8 cellular contexts compared by ENCODE assay signal in the genomic region with DNA sequence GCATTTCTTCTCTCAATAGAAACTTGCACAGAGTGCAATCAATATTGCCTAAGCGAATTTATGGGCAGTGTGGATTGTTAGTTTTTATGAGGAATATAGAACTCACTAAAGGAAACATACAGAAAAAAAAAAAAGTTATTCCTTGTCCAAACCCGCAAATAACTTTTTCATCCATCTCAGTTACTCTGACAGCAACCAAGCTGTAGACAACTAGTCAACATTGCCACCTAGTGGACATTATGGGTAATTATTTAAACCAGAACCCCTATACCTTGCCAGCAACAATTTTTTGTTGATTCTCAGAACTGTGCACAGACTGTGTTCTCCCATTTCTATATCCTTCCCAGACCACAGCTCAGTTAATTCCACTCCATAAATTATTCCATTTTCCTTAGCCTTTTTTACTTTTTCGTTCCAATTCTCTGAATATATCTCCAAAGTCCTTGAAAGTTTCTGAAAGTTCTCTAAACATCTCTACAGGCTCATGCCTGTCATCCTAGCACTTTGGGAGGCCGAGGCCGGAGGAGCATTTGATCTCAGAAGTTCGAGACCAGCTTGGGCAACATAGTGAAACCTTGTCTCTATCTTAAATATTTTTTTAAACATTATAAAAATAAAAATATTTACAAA. TPM values are rescaled to one million over a fixed set of nuclear protein-coding genes. Genes with fewer than 3 reads are reported as not detected.
DNase-seq lines count a peak whose midpoint lies in the region; ATAC-seq, FAIRE-seq and TF ChIP-seq lines count a peak whose summit lies in the region.

No MANE protein-coding gene starts in this region.

- POLR2A ChIA-PET in PC-3 (lab: Charles Lee; ENCODE audit: unreplicated experiment) (interaction anchor here (0.6 to 0.7 kb wide), 3 partner anchors 216 to 1068 kb away, joined by 3 to 4 read pairs (median 4); no protein-coding TSS in a partner anchor), H1 (lab: Charles Lee; ENCODE audit: partially characterized antibody) (no interaction called here)

- peaks cover 8% of the 10 kb centered on the region; the same call in 1 of the 2 replicates for H3K23me2 ChIP-seq in H1 (ENCODE audit: low read depth, low read length)

- ATAC-seq in heart left ventricle (no peak), right cardiac atrium (no peak), HG03571 (IDR thresholded peaks at IDR 0.05; ENCODE audit: unreplicated experiment) (peak; percentile 47), PC-3 (0 out of 2 replicates have a peak, but pooled peaks have one; percentile 3)

- no peak overlapping the region for H2BK12ac ChIP-seq in H1 (ENCODE audit: low read depth, low read length)

- H3K27ac ChIP-seq in heart left ventricle: peak overlapping the region in 5 of 12 donors; percentile 7 to 50 (median 39)
- no peak overlapping the region for H3K27ac ChIP-seq in right cardiac atrium (ENCODE audit: low read length)
- H3K27ac ChIP-seq in PC-3 (ENCODE audit: low read length): no peak overlapping the region
- H3K27ac ChIP-seq in H1 (ENCODE audit: low read depth, low read length): no peak overlapping the region

- H2BK20ac ChIP-seq in H1 (ENCODE audit: low read length): no peak overlapping the region

- H3K9ac ChIP-seq in PC-3 (ENCODE audit: low read length) (no peak overlapping the region), H1 (replicated peaks in 1 of 4; ENCODE audit: extremely low read depth in 1 of 4, low read depth in 3 of 4, low read length in 3 of 4) (no peak overlapping the region)

- H3K4me1 ChIP-seq in heart left ventricle (peaks cover 0 to 29% (median 17%) of the 10 kb centered on the region in 12 donors), right cardiac atrium (ENCODE audit: control insufficient read depth, insufficient read depth, low read length) (peaks cover 2% of the 10 kb centered on the region), PC-3 (ENCODE audit: insufficient read depth, low read length) (peaks cover 28% of the 10 kb centered on the region), H1 (replicated peaks in 1 of 4; ENCODE audit: control insufficient read depth in 3 of 4, insufficient read depth in 4 of 4, low read length in 3 of 4) (peaks cover 7 to 8% (median 7%) of the 10 kb centered on the region in 4 experiments; a peak in 5 of 7 replicates)

- no peak overlapping the region for H3K56ac ChIP-seq in H1 (replicated peaks; ENCODE audit: insufficient read length, low read depth, low read length)

- peaks cover 25% of the 10 kb centered on the region for H3K4me1 Mint-ChIP-seq in nephron progenitor cell

- H2BK120ac ChIP-seq in H1 (replicated peaks; ENCODE audit: low read depth, low read length): no peak overlapping the region

- H4K8ac ChIP-seq in H1 (ENCODE audit: extremely low read depth, insufficient read depth, low read length): no peak overlapping the region

- H3K18ac ChIP-seq in H1 (ENCODE audit: extremely low read depth, low read length): no peak overlapping the region

- H3K27me3 ChIP-seq in heart left ventricle: peaks cover 0 to 24% (median 0%) of the 10 kb centered on the region in 9 donors
- no peaks in the 10 kb centered on the region for H3K27me3 ChIP-seq in right cardiac atrium (ENCODE audit: control insufficient read depth, insufficient read depth)
- no peaks in the 10 kb centered on the region for H3K27me3 ChIP-seq in PC-3 (ENCODE audit: low read length)
- H3K27me3 ChIP-seq in H1 (replicated peaks in 1 of 4; ENCODE audit: control insufficient read depth in 3 of 4, extremely low read depth in 1 of 4, insufficient read depth in 3 of 4, low read length in 3 of 4): peaks cover 8 to 36% (median 24%) of the 10 kb centered on the region in 4 experiments

- H3K36me3 ChIP-seq in heart left ventricle: no peaks in the 10 kb centered on the region
- no peaks in the 10 kb centered on the region for H3K36me3 ChIP-seq in PC-3 (ENCODE audit: low read depth, low read length)
- H3K36me3 ChIP-seq in H1 (ENCODE audit: control insufficient read depth in 2 of 4, insufficient read depth in 4 of 4, low read length in 3 of 4): no peaks in the 10 kb centered on the region

- H3K14ac ChIP-seq in H1 (ENCODE audit: insufficient read length): no peak overlapping the region

- TF ChIP-seq RAD21 in H1 (IDR thresholded peaks at IDR 0.05 in 1 of 2, conservative IDR thresholded peaks at IDR 0.05 in 1 of 2; ENCODE audit: low read depth in 2 of 2, low read length in 2 of 2): peak; percentile 77 to 80

- no peak overlapping the region for H3K27ac Mint-ChIP-seq in nephron progenitor cell

- H3K9me3 ChIP-seq in heart left ventricle: peaks cover 0 to 14% (median 8%) of the 10 kb centered on the region in 12 donors
- no peaks in the 10 kb centered on the region for H3K9me3 ChIP-seq in right cardiac atrium (ENCODE audit: control insufficient read depth, low read length)
- H3K9me3 ChIP-seq in PC-3 (ENCODE audit: low read length): no peaks in the 10 kb centered on the region
- H3K9me3 ChIP-seq in H1 (ENCODE audit: insufficient read depth in 2 of 2, low read depth in 1 of 2, low read length in 1 of 2): no peaks in the 10 kb centered on the region

- TF ChIP-seq CTCF in heart left ventricle (IDR thresholded peaks at IDR 0.05) (peak; percentile 56 to 92 (median 75)), PC-3 (conservative IDR thresholded peaks at IDR 0.05; ENCODE audit: low read depth, low read length) (peak; percentile 99), H1 (IDR thresholded peaks at IDR 0.05; ENCODE audit: control extremely low read depth in 1 of 3, insufficient read depth in 1 of 3, low read depth in 1 of 3, low read length in 3 of 3) (peak in 2 of 3 experiments; percentile 60 to 69; a peak in 3 of 4 replicates), nephron progenitor cell (IDR thresholded peaks at IDR 0.05) (peak; percentile 81)

- H4K5ac ChIP-seq in H1 (ENCODE audit: insufficient read length, low read depth, low read length): no peak overlapping the region

- no peaks in the 10 kb centered on the region for H3K36me3 Mint-ChIP-seq in nephron progenitor cell (ENCODE audit: low read depth)

- H3K23ac ChIP-seq in H1 (ENCODE audit: insufficient read length): no peak overlapping the region

- H2AFZ ChIP-seq in PC-3 (ENCODE audit: low read length) (no peak overlapping the region), H1 (ENCODE audit: low read length) (no peak overlapping the region)

- no peak overlapping the region for H2AK5ac ChIP-seq in H1 (ENCODE audit: low read depth, low read length)

- H3F3A ChIP-seq in PC-3 (ENCODE audit: low read length, unreplicated experiment): no peaks in the 10 kb centered on the region

- H4K91ac ChIP-seq in H1 (replicated peaks; ENCODE audit: insufficient read length, low read length): no peak overlapping the region

- no peak overlapping the region for H3K4ac ChIP-seq in H1 (replicated peaks; ENCODE audit: insufficient read length, low read depth, low read length)

- H2BK15ac ChIP-seq in H1 (ENCODE audit: low read length): no peak overlapping the region

- peak; percentile 82 for FAIRE-seq in H1 (lab: Jason Lieb, UNC)

- peaks cover 16% of the 10 kb centered on the region for H3K9me3 Mint-ChIP-seq in nephron progenitor cell

- H4K20me1 ChIP-seq in PC-3 (ENCODE audit: low read length) (no peaks in the 10 kb centered on the region), H1 (replicated peaks in 1 of 2; ENCODE audit: control insufficient read depth in 1 of 2, insufficient read depth in 2 of 2, low read length in 2 of 2) (peaks cover 2 to 3% of the 10 kb centered on the region in 2 experiments)

- H3K4me3 ChIP-seq in heart left ventricle (no peak overlapping the region), right cardiac atrium (ENCODE audit: low read length) (no peak overlapping the region), PC-3 (ENCODE audit: low read length) (no peak overlapping the region), H1 (ENCODE audit: extremely low read depth in 1 of 4, insufficient read depth in 2 of 4, low read depth in 3 of 4, low read length in 4 of 4) (no peak overlapping the region)

- intact Hi-C loops in heart left ventricle (cut with DNase I) (loop anchor here in 7 of 10 donors (5.0 to 10.0 kb wide), 7 partner anchors 78 to 534 kb away; a partner anchor contains a TSS), right cardiac atrium (cut with DNase I) (loop anchor here in 3 of 4 donors (5.0 to 10.0 kb wide), 3 partner anchors 96 to 296 kb away; no protein-coding TSS in a partner anchor), PC-3 (cut with micrococcal nuclease) (loop anchor here (2.0 to 10.0 kb wide), 7 partner anchors 40 to 536 kb away; a partner anchor contains a TSS)

- H3K27me3 Mint-ChIP-seq in nephron progenitor cell (ENCODE audit: low read depth, poor library complexity): peaks cover 68% of the 10 kb centered on the region

- CTCF ChIA-PET in PC-3 (lab: Charles Lee): interaction anchor here (0.6 to 2.4 kb wide), 4 partner anchors 139 to 154 kb away, joined by 3 to 19 read pairs (median 8); no protein-coding TSS in a partner anchor
- CTCF ChIA-PET in H1 (lab: Charles Lee; ENCODE audit: partially characterized antibody): interaction anchor here (0.6 to 3.2 kb wide), 45 partner anchors 11 to 536 kb away, joined by 3 to 28 read pairs (median 4); a partner anchor contains a TSS

- no peak for TF ChIP-seq POLR2A in heart left ventricle (IDR thresholded peaks at IDR 0.05)
- no peak for TF ChIP-seq POLR2A in H1 (IDR thresholded peaks at IDR 0.05; ENCODE audit: control extremely low read depth in 1 of 2, low read depth in 2 of 2, low read length in 2 of 2)

- H3K79me1 ChIP-seq in H1 (ENCODE audit: low read depth, low read length): no peaks in the 10 kb centered on the region

- BruUV-seq in PC-3 (replicated peaks; lab: Mats Ljungman, UMichigan): no TSS peak

- H3K4me2 ChIP-seq in PC-3 (ENCODE audit: low read length) (no peak overlapping the region), H1 (ENCODE audit: insufficient read depth in 1 of 2, low read depth in 2 of 2, low read length in 2 of 2) (no peak overlapping the region)

- peaks cover 6% of the 10 kb centered on the region; the same call in 1 of the 2 replicates for H3K79me2 ChIP-seq in PC-3 (ENCODE audit: low read length)
- no peaks in the 10 kb centered on the region for H3K79me2 ChIP-seq in H1 (ENCODE audit: control insufficient read depth in 1 of 2, insufficient read depth in 2 of 2, low read length in 2 of 2)

- 69 to 73% (median 71%) methylated on average over 6 of the region's 6 CpGs for WGBS in heart left ventricle, 4 donors
- 61% methylated on average over 6 of the region's 6 CpGs for WGBS in right cardiac atrium
- WGBS in H1 (ENCODE audit: extremely low coverage in 1 of 2, insufficient coverage in 1 of 2, insufficient read length in 1 of 2, insufficient replicate concordance in 2 of 2, low coverage in 1 of 2, low lambda C conversion rate in 2 of 2, missing lambda C conversion rate in 1 of 2), 2 experiments: 55 to 100% methylated on average over 1 to 6 of the region's 6 CpGs

- no peak overlapping the region for H2BK5ac ChIP-seq in H1 (ENCODE audit: low read depth, low read length)

- no peak for DNase-seq in heart left ventricle
- DNase-seq in right cardiac atrium: no peak
- DNase-seq in PC-3: peak; percentile 96
- no peak for DNase-seq in H1 (ENCODE audit: low read depth in 1 of 2, low spot score in 2 of 2)
- no peak for DNase-seq in nephron progenitor cell
- no peak for DNase-seq in stimulated activated CD4-positive, alpha-beta T cell treated with anti-CD3 and anti-CD28 coated beads, Interleukin-4, amount 100 ng/mL, for 4 hours
- no peak for DNase-seq in NCI-H187 treated with DMSO at 0.1 percent for 48 hours (lab: John Stamatoyannopoulos, UW)

- no peaks in the 10 kb centered on the region for H3K9me2 ChIP-seq in PC-3 (replicated peaks; ENCODE audit: low read length)

- no peak overlapping the region for H3K4me3 Mint-ChIP-seq in nephron progenitor cell

- TF ChIP-seq EP300 in H1 (IDR thresholded peaks at IDR 0.05; ENCODE audit: borderline replicate concordance in 1 of 2, low read depth in 2 of 2, low read length in 2 of 2): no peak

RNA-seq across cellular contexts. Expression of a gene that starts 2.6 kb away (rescaled TPM):
- total RNA-seq in heart left ventricle: 10 to 100 TPM; 30.4 to 57.7 (median 45.0) TPM
- polyA plus RNA-seq in heart left ventricle: 10 to 100 TPM; 32.2 to 49.5 TPM
- total RNA-seq in right cardiac atrium: 10 to 100 TPM; 36.9 to 59.7 (median 42.7) TPM
- polyA plus RNA-seq in right cardiac atrium: 26.2 TPM
- total RNA-seq in PC-3 (2014; rRNA removed): 19.6 and 22.3 TPM in 2 replicates
- total RNA-seq in H1 (2021; fragmentation: NEBNext Ultra II Directional; extraction: Animal tissue kit (Norgen Biotek cat#: 25700)): 4.2 and 4.7 TPM in 2 replicates
- 0.79 and 1.5 TPM in 2 replicates for polyA plus RNA-seq in H1 (2011; rRNA removed)
- polyA plus RNA-seq in H1 (2011; cell fraction: cytosol; rRNA removed): 1.5 TPM
- 2.6 TPM for polyA plus RNA-seq in H1 (2011; cell fraction: nucleus; rRNA removed)
- polyA plus RNA-seq in H1 (2012, experiment 1 of 2): 2.5 to 3.5 TPM (median 2.7 TPM) in 4 replicates
- polyA plus RNA-seq in H1 (2012, experiment 2 of 2): 1.5 TPM
- polyA plus RNA-seq in H1 (2013, experiment 1 of 2): 4.3 TPM
- polyA plus RNA-seq in H1 (2013, experiment 2 of 2): 4.4 TPM
- polyA minus RNA-seq in H1 (2011; rRNA and poly(A)+ RNA removed): 1.6 and 1.9 TPM in 2 replicates
- 3.7 TPM for polyA minus RNA-seq in H1 (2011; cell fraction: cytosol; rRNA and poly(A)+ RNA removed)
- 1.4 TPM for polyA minus RNA-seq in H1 (2011; cell fraction: nucleus; rRNA and poly(A)+ RNA removed)

Comparison
In these comparisons a context has a peak if more than half of its experiments do, and no peak if none do; other contexts are left out.
1. ATAC-seq: peak in HG03571 (single experiment) and PC-3 (single experiment); none in heart left ventricle (0 of 4) and right cardiac atrium (0 of 2).
2. Peak in every context shown above with its lines, with median percentiles within 50 percentile points of each other: CTCF ChIP-seq.